23 cellular contexts compared by ENCODE assay signal in the genomic region with DNA sequence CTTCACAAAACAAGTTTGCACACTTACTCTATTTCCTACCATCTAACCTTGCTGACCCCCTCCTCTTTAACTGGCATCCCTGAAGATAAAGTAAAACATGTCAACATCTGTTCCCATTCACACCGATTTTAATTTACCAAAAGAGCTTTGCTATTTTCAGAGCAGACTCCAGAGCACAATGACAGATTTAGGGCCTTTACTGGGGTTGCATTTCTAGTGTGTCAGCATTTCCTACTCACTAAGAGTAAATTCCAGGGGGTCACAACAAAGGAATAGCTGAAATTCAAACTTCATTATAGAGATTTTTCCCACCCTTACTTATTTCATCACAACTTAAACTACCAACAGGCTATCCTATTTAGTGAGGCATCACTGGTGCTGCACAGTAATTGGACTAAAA.
"Had no signal": no experiment of that assay in that cellular context is flagged by ENCODE, and none has a peak within 500 bp of the region (broad histone marks: within the 10 kb centered on the region; RNA-seq: fewer than 3 reads in every experiment).

No MANE protein-coding gene starts in this region.

- H3K36me3 ChIP-seq: spleen, upper lobe of right lung had no signal

- H3K9me3 ChIP-seq: spleen, upper lobe of right lung had no signal

- H3K4me1 ChIP-seq: foreskin keratinocyte, parathyroid adenoma, spleen, upper lobe of right lung had no signal

- ATAC-seq: foreskin keratinocyte; left lobe of liver; naive thymus-derived CD8-positive, alpha-beta T cell; sciatic nerve; stimulated activated naive CD8-positive, alpha-beta T cell treated with anti-CD3 and anti-CD28 coated beads, Interleukin-15, Interleukin-2, amounts not matched to agents 100 U/mL and 50 U/mL, for 24 hours; T-helper 17 cell; upper lobe of right lung had no signal

- H3K27ac ChIP-seq: foreskin keratinocyte, parathyroid adenoma, spleen, upper lobe of right lung had no signal

- H3K4me3 ChIP-seq: spleen, upper lobe of right lung had no signal

- H3K27me3 ChIP-seq: foreskin keratinocyte, spleen, upper lobe of right lung had no signal

- DNase-seq: activated CD4-positive, alpha-beta T cell treated with anti-CD3 and anti-CD28 coated beads for 4 hours; activated CD4-positive, alpha-beta T cell treated with anti-CD3 and anti-CD28 coated beads, Interleukin-2, amount 50 U/mL, for 48 hours; activated CD4-positive, CD25-positive, alpha-beta regulatory T cell; activated effector memory CD4-positive, alpha-beta T cell treated with Interleukin-2 at 50 U/mL for 16 hours; activated naive CD4-positive, alpha-beta T cell treated with anti-CD3 and anti-CD28 coated beads for 36 hours; activated naive CD8-positive, alpha-beta T cell treated with anti-CD3 and anti-CD28 coated beads, Interleukin-2, amount 10 ng/mL, durations not matched to agents 7 days and 5 days; activated T-cell treated with anti-CD3 and anti-CD28 coated beads, Interleukin-2, amount 50 U/mL, for 48 hours; amygdala; central memory CD4-positive, alpha-beta T cell; dermis blood vessel endothelial cell; effector CD8-positive, alpha-beta T cell; foreskin keratinocyte; kidney; naive thymus-derived CD8-positive, alpha-beta T cell; spleen; stimulated activated CD4-positive, alpha-beta T cell treated with anti-CD3 and anti-CD28 coated beads, Interleukin-4, amount 100 ng/mL, for 24 hours; stimulated activated naive CD8-positive, alpha-beta T cell treated with anti-CD3 and anti-CD28 coated beads, Interleukin-15, Interleukin-2, amounts not matched to agents 100 U/mL and 50 U/mL, for 24 hours; SW 1271; T-helper 17 cell; upper lobe of right lung had no signal
